ENCODE assay signal across 1 cellular context in the genomic region with DNA sequence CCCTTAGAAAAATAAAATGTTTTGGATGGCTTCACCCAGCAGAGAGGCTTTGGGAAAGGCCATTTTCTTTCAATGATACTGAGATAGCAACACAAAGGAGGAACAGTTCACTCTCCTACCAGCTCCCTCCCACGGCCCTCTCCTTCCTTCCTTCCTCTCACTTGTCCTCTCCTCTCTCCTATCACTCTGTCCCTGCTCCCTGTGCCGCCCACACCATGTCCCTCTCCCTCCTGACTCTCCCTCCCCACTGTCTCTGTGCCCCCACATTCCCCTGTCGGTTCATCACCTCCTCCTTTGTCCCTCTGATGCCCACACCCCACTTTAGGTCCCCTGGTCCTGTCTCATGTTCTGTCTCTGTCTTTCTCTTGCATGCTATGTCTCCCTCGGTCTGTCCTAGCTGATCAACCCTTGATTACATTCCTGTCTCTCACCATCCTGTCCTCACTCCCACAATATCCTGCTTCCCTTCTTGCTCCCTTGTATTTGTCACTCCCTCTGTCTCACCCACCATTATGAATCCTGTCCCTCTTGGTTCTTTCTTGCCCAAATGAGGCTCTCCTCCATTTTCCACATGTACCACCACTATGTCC.
TF ChIP-seq lines count a peak whose summit lies in the region.

No MANE protein-coding gene starts in this region.

TF ChIP-seq in HepG2, 621 proteins besides CTCF, POLR2A, EP300 and RAD21:
- TF ChIP-seq FOXA1 (IDR thresholded peaks at IDR 0.05) (peak; percentile 43; the same call in 1 of the 2 replicates), FOXA1 (CRISPR knock-in tag; IDR thresholded peaks at IDR 0.05) (no peak), IKZF1 (IDR thresholded peaks at IDR 0.05) (0 out of 2 replicates have a peak, but pooled peaks have one; percentile 69), KDM5B (CRISPR knock-in tag; IDR thresholded peaks at IDR 0.05; ENCODE audit: borderline replicate concordance) (no peak), ATF7 (IDR thresholded peaks at IDR 0.05) (peak; percentile 42; the same call in 1 of the 2 replicates), ATF7 (CRISPR knock-in tag; IDR thresholded peaks at IDR 0.05) (no peak), FOXP1 (IDR thresholded peaks at IDR 0.05) (0 out of 2 replicates have a peak, but pooled peaks have one; percentile 5), FOXP1 (CRISPR knock-in tag; IDR thresholded peaks at IDR 0.05) (no peak), LCORL (IDR thresholded peaks at IDR 0.05) (peak; percentile 32; the same call in 1 of the 2 replicates), LCORL (CRISPR knock-in tag; IDR thresholded peaks at IDR 0.05) (no peak)
- TF ChIP-seq, protein P1, sequence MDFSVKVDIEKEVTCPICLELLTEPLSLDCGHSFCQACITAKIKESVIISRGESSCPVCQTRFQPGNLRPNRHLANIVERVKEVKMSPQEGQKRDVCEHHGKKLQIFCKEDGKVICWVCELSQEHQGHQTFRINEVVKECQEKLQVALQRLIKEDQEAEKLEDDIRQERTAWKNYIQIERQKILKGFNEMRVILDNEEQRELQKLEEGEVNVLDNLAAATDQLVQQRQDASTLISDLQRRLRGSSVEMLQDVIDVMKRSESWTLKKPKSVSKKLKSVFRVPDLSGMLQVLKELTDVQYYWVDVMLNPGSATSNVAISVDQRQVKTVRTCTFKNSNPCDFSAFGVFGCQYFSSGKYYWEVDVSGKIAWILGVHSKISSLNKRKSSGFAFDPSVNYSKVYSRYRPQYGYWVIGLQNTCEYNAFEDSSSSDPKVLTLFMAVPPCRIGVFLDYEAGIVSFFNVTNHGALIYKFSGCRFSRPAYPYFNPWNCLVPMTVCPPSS (IDR thresholded peaks at IDR 0.05): 0 out of 2 replicates have a peak, but pooled peaks have one; percentile 57
- TF ChIP-seq, protein P2, sequence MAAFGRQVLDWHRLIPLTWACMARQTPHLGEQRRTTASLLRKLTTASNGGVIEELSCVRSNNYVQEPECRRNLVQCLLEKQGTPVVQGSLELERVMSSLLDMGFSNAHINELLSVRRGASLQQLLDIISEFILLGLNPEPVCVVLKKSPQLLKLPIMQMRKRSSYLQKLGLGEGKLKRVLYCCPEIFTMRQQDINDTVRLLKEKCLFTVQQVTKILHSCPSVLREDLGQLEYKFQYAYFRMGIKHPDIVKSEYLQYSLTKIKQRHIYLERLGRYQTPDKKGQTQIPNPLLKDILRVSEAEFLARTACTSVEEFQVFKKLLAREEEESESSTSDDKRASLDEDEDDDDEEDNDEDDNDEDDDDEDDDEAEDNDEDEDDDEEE (CRISPR knock-in tag; IDR thresholded peaks at IDR 0.05): no peak
- TF ChIP-seq, protein P3, sequence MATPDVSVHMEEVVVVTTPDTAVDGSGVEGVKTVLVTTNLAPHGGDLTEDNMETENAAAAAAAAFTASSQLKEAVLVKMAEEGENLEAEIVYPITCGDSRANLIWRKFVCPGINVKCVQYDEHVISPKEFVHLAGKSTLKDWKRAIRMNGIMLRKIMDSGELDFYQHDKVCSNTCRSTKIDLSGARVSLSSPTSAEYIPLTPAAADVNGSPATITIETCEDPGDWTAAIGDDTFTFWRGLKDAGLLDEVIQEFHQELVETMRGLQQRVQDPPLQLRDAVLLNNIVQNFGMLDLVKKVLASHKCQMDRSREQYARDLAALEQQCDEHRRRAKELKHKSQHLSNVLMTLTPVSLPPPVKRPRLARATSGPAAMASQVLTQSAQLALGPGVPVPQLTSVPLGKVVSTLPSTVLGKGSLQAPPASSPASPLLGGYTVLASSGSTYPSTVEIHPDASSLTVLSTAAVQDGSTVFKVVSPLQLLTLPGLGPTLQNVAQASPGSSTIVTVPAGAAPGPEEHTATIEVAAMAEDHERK (CRISPR knock-in tag; IDR thresholded peaks at IDR 0.05; ENCODE audit: low read depth): no peak
